ENCODE assay signal across 1 cellular context in genomic region chr4:70687821-70688794, GRCh38.
TF ChIP-seq lines count a peak whose summit lies in the region.

TSS of gene UTP3 (plus strand) at chr4:70688532. CDS start at chr4:70688678, 146 bp downstream.

TF ChIP-seq in HepG2, 621 proteins besides CTCF, POLR2A, EP300 and RAD21 (continued from another document and continues in another):
- TF ChIP-seq ZNF841 (CRISPR knock-in tag; IDR thresholded peaks at IDR 0.05; ENCODE audit: borderline replicate concordance) (no peak), BORCS8-MEF2B (CRISPR knock-in tag; IDR thresholded peaks at IDR 0.05) (peak; percentile 66), GFI1 (CRISPR knock-in tag; IDR thresholded peaks at IDR 0.05; ENCODE audit: borderline replicate concordance) (peak; percentile 88), HMG20A (CRISPR knock-in tag; IDR thresholded peaks at IDR 0.05; ENCODE audit: borderline replicate concordance) (peak; percentile 40; the same call in 1 of the 2 replicates), MYC (CRISPR knock-in tag; IDR thresholded peaks at IDR 0.05; ENCODE audit: borderline replicate concordance) (peak; percentile 89), IKZF5 (CRISPR knock-in tag; IDR thresholded peaks at IDR 0.05) (peak; percentile 98), HHEX (CRISPR knock-in tag; IDR thresholded peaks at IDR 0.05) (no peak), ESRRA (CRISPR knock-in tag; IDR thresholded peaks at IDR 0.05; ENCODE audit: low read depth) (0 out of 2 replicates have a peak, but pooled peaks have one; percentile 20), ZSCAN9 (CRISPR knock-in tag; IDR thresholded peaks at IDR 0.05; ENCODE audit: borderline replicate concordance) (peak; percentile 43; the same call in 1 of the 2 replicates), FLYWCH1 (CRISPR knock-in tag; IDR thresholded peaks at IDR 0.05) (no peak), AKNA (CRISPR knock-in tag; IDR thresholded peaks at IDR 0.05; ENCODE audit: borderline replicate concordance) (no peak; the same call in 1 of the 2 replicates), NFRKB (IDR thresholded peaks at IDR 0.05) (no peak), NFATC3 (CRISPR knock-in tag; IDR thresholded peaks at IDR 0.05) (0 out of 2 replicates have a peak, but pooled peaks have one; percentile 50), PCBP1 (IDR thresholded peaks at IDR 0.05; ENCODE audit: borderline replicate concordance, low read depth, low read length) (no peak), SNAPC2 (CRISPR knock-in tag; IDR thresholded peaks at IDR 0.05) (peak; percentile 42; the same call in 1 of the 2 replicates), ZNF24 (IDR thresholded peaks at IDR 0.05) (peak; percentile 81), YEATS4 (CRISPR knock-in tag; IDR thresholded peaks at IDR 0.05; ENCODE audit: borderline replicate concordance) (peak; percentile 97), IKZF4 (CRISPR knock-in tag; IDR thresholded peaks at IDR 0.05; ENCODE audit: borderline replicate concordance, low read depth, not compliant biosample characterization) (no peak), SOX5 (CRISPR knock-in tag; IDR thresholded peaks at IDR 0.05; ENCODE audit: borderline replicate concordance) (peak; percentile 58; the same call in 1 of the 2 replicates), BCL6 (CRISPR knock-in tag; IDR thresholded peaks at IDR 0.05) (peak; percentile 75; the same call in 1 of the 2 replicates), TP53 (CRISPR knock-in tag; conservative IDR thresholded peaks at IDR 0.05) (peak; percentile 50; the same call in 1 of the 2 replicates), ATRX (CRISPR knock-in tag; IDR thresholded peaks at IDR 0.05; ENCODE audit: borderline replicate concordance) (no peak), NR2C2 (CRISPR knock-in tag; IDR thresholded peaks at IDR 0.05; ENCODE audit: borderline replicate concordance) (peak; percentile 96), ZNF441 (CRISPR knock-in tag; IDR thresholded peaks at IDR 0.05; ENCODE audit: borderline replicate concordance) (peak; percentile 90), ZNF549 (CRISPR knock-in tag; IDR thresholded peaks at IDR 0.05) (no peak), SAP130 (CRISPR knock-in tag; IDR thresholded peaks at IDR 0.05; ENCODE audit: low read depth) (peak; percentile 95), EED (CRISPR knock-in tag; IDR thresholded peaks at IDR 0.05) (peak; percentile 69; the same call in 1 of the 2 replicates), ETS1 (CRISPR knock-in tag; IDR thresholded peaks at IDR 0.05) (no peak), NFE2 (CRISPR knock-in tag; IDR thresholded peaks at IDR 0.05) (no peak), ZNF253 (CRISPR knock-in tag; IDR thresholded peaks at IDR 0.05; ENCODE audit: borderline replicate concordance) (no peak), ZNF574 (CRISPR knock-in tag; IDR thresholded peaks at IDR 0.05) (peak; percentile 95), RXRB (CRISPR knock-in tag; IDR thresholded peaks at IDR 0.05; ENCODE audit: borderline replicate concordance) (peak; percentile 59; the same call in 1 of the 2 replicates), ZNF678 (CRISPR knock-in tag; IDR thresholded peaks at IDR 0.05) (no peak), ZBTB26 (CRISPR knock-in tag; IDR thresholded peaks at IDR 0.05; ENCODE audit: borderline replicate concordance) (0 out of 2 replicates have a peak, but pooled peaks have one; percentile 7), ARID2 (CRISPR knock-in tag; IDR thresholded peaks at IDR 0.05; ENCODE audit: borderline replicate concordance) (no peak), ZNF607 (CRISPR knock-in tag; IDR thresholded peaks at IDR 0.05; ENCODE audit: borderline replicate concordance) (peak; percentile 86; the same call in 1 of the 2 replicates), ZBTB8A (CRISPR knock-in tag; IDR thresholded peaks at IDR 0.05; ENCODE audit: borderline replicate concordance, low read depth) (no peak; the same call in 1 of the 2 replicates), ZNF75D (CRISPR knock-in tag; IDR thresholded peaks at IDR 0.05; ENCODE audit: borderline replicate concordance) (no peak), ZNF737 (CRISPR knock-in tag; IDR thresholded peaks at IDR 0.05; ENCODE audit: borderline replicate concordance) (no peak), ZNF256 (CRISPR knock-in tag; conservative IDR thresholded peaks at IDR 0.05) (peak; percentile 49; the same call in 1 of the 2 replicates), MAZ (IDR thresholded peaks at IDR 0.05; ENCODE audit: borderline replicate concordance, low read depth, low read length) (peak; percentile 56; the same call in 1 of the 2 replicates), MAZ (CRISPR knock-in tag; IDR thresholded peaks at IDR 0.05; ENCODE audit: low read depth) (peak; percentile 87), ZNF33B (CRISPR knock-in tag; IDR thresholded peaks at IDR 0.05) (peak; percentile 64; the same call in 1 of the 2 replicates), ATAD3A (CRISPR knock-in tag; IDR thresholded peaks at IDR 0.05) (no peak), ZSCAN22 (CRISPR knock-in tag; IDR thresholded peaks at IDR 0.05) (no peak; the same call in 1 of the 2 replicates), ZNF496 (CRISPR knock-in tag; IDR thresholded peaks at IDR 0.05; ENCODE audit: insufficient replicate concordance) (no peak), ATF1 (CRISPR knock-in tag; IDR thresholded peaks at IDR 0.05) (peak; percentile 82), JARID2 (CRISPR knock-in tag; IDR thresholded peaks at IDR 0.05; ENCODE audit: insufficient replicate concordance) (no peak), ZFP1 (CRISPR knock-in tag; IDR thresholded peaks at IDR 0.05) (peak; percentile 81), MLLT10 (CRISPR knock-in tag; IDR thresholded peaks at IDR 0.05) (no peak)
- TF ChIP-seq, protein P1, sequence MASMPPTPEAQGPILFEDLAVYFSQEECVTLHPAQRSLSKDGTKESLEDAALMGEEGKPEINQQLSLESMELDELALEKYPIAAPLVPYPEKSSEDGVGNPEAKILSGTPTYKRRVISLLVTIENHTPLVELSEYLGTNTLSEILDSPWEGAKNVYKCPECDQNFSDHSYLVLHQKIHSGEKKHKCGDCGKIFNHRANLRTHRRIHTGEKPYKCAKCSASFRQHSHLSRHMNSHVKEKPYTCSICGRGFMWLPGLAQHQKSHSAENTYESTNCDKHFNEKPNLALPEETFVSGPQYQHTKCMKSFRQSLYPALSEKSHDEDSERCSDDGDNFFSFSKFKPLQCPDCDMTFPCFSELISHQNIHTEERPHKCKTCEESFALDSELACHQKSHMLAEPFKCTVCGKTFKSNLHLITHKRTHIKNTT (CRISPR knock-in tag; IDR thresholded peaks at IDR 0.05), result no peak
- TF ChIP-seq, protein P2, sequence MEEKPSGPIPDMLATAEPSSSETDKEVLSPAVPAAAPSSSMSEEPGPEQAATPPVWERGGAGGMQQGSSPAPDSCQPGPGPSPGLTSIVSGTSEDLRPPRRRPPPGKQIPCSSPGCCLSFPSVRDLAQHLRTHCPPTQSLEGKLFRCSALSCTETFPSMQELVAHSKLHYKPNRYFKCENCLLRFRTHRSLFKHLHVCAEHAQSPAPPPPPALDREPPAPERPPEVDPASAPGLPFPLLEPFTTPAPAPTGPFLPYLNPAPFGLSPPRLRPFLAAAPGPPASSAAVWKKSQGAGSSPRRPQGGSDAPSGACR (CRISPR knock-in tag; IDR thresholded peaks at IDR 0.05), result peak; percentile 90
- TF ChIP-seq, protein P3, sequence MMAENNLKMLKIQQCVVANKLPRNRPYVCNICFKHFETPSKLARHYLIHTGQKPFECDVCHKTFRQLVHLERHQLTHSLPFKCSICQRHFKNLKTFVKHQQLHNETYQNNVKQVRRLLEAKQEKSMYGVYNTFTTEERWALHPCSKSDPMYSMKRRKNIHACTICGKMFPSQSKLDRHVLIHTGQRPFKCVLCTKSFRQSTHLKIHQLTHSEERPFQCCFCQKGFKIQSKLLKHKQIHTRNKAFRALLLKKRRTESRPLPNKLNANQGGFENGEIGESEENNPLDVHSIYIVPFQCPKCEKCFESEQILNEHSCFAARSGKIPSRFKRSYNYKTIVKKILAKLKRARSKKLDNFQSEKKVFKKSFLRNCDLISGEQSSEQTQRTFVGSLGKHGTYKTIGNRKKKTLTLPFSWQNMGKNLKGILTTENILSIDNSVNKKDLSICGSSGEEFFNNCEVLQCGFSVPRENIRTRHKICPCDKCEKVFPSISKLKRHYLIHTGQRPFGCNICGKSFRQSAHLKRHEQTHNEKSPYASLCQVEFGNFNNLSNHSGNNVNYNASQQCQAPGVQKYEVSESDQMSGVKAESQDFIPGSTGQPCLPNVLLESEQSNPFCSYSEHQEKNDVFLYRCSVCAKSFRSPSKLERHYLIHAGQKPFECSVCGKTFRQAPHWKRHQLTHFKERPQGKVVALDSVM (CRISPR knock-in tag; IDR thresholded peaks at IDR 0.05), result peak; percentile 83
- TF ChIP-seq, protein P4, sequence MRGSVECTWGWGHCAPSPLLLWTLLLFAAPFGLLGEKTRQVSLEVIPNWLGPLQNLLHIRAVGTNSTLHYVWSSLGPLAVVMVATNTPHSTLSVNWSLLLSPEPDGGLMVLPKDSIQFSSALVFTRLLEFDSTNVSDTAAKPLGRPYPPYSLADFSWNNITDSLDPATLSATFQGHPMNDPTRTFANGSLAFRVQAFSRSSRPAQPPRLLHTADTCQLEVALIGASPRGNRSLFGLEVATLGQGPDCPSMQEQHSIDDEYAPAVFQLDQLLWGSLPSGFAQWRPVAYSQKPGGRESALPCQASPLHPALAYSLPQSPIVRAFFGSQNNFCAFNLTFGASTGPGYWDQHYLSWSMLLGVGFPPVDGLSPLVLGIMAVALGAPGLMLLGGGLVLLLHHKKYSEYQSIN (CRISPR knock-in tag; IDR thresholded peaks at IDR 0.05; ENCODE audit: borderline replicate concordance), result no peak
